ENCODE assay signal across 8 cellular contexts in genomic region chr3:43995078-43995928, GRCh38.
DNase-seq lines count a peak whose midpoint lies in the region; ATAC-seq and TF ChIP-seq lines count a peak whose summit lies in the region.

No MANE protein-coding gene starts in this region.

- peak; percentile 16 for DNase-seq in stimulated activated CD4-positive, alpha-beta T cell treated with anti-CD3 and anti-CD28 coated beads, Interleukin-12 subunit alpha, Interleukin-12 subunit beta, amount 100 ng/mL, for 4 hours
- no peak for DNase-seq in stimulated activated CD4-positive, alpha-beta T cell treated with anti-CD3 and anti-CD28 coated beads, Interleukin-2, amount 100 ng/mL, for 48 hours
- peak; percentile 78 for DNase-seq in NCI-H2227 (lab: John Stamatoyannopoulos, UW; ENCODE audit: unreplicated experiment)
- no peak for DNase-seq in astrocyte of the cerebellum (ENCODE audit: low read depth)
- peak in 1 of 2 donors; percentile 78 for DNase-seq in left lung
- no peak for DNase-seq in activated effector memory CD4-positive, alpha-beta T cell treated with Interleukin-2 at 50 U/mL for 16 hours
- DNase-seq in T-helper 9 cell = no peak

- H3K36me3 ChIP-seq in left lung = no peaks in the 10 kb centered on the region

- in situ Hi-C loops in astrocyte of the cerebellum (cut with HindIII; ENCODE audit: low sequenced_read_pairs) = no loop called here

- H3K27me3 ChIP-seq in left lung = peaks cover 91 to 100% of the 10 kb centered on the region in 2 donors

- H3K4me1 ChIP-seq in left lung = peaks cover 28 to 50% of the 10 kb centered on the region in 2 donors

- peak; percentile 41 for ATAC-seq in left lung
- ATAC-seq in GM21526 (IDR thresholded peaks at IDR 0.05; ENCODE audit: low FRiP score, unreplicated experiment) = no peak

- H3K4me3 ChIP-seq in astrocyte of the cerebellum (ENCODE audit: low read depth, low read length) (peak overlapping the region; percentile 31), left lung (peak overlapping the region in 1 of 2 donors; percentile 23)

- intact Hi-C loops in left lung (cut with DNase I) = no loop called here

- no peak overlapping the region for H3K27ac ChIP-seq in left lung

- TF ChIP-seq CTCF in astrocyte of the cerebellum (IDR thresholded peaks at IDR 0.05; ENCODE audit: low read depth, low read length, missing control alignments) (peak; percentile 1), left lung (IDR thresholded peaks at IDR 0.05) (no peak)

- peaks cover 4 to 7% of the 10 kb centered on the region in 2 donors for H3K9me3 ChIP-seq in left lung

Comparison
In these comparisons a context has a peak if more than half of its experiments do, and no peak if none do; other contexts are left out.
1. DNase-seq: peak in stimulated activated CD4-positive, alpha-beta T cell treated with anti-CD3 and anti-CD28 coated beads, Interleukin-12 subunit alpha, Interleukin-12 subunit beta, amount 100 ng/mL, for 4 hours (single experiment) and NCI-H2227 (single experiment); none in stimulated activated CD4-positive, alpha-beta T cell treated with anti-CD3 and anti-CD28 coated beads, Interleukin-2, amount 100 ng/mL, for 48 hours (0 of 2), astrocyte of the cerebellum (single experiment), activated effector memory CD4-positive, alpha-beta T cell treated with Interleukin-2 at 50 U/mL for 16 hours (single experiment) and T-helper 9 cell (single experiment).